8 cellular contexts compared by ENCODE assay signal in the genomic region with DNA sequence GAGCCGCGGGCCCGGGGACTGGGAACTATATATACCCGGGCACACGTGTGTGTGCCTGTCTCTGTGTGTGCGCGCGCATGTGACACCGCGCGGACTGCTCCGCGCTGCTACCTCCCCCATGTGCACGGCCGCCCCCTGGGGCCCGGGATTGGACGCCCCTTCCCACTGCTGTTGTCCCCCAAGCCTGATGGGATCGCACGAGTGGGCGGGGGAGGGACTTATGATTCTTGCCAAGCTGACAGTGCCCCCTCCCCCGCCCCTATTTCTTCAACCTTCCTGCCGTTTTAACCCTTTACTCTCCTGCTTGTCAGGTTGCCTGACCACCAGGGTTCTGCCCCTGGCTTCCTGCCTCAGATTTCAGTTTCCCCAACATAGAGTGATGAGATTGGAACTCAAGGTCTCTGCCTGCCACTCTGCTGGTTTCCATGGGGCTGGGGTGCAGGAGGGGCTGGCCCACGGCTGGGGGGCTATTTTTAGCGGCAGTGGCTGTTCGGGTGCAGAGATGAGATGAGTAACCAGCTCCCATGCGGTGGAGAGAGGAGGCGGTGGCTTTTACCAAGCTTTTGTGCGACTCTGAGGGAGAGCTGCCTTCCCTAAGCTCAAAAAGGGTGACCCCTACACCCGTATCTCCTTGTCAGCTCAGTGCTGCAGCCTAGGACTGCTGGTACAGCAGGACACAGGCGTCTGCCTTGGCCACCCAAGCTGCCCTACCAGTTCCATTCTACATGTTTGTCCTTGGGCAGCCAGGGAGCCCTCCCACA. TPM values are rescaled to one million over a fixed set of nuclear protein-coding genes. Genes with fewer than 3 reads are reported as not detected.
DNase-seq lines count a peak whose midpoint lies in the region; ATAC-seq and TF ChIP-seq lines count a peak whose summit lies in the region.

A gene (minus strand): TSS at position 5 of the 761 bp plus-strand sequence. CDS start 88 bp downstream, outside the sequence.

- H3K27ac Mint-ChIP-seq in activated T-cell treated with anti-CD3 and anti-CD28 coated beads, Interleukin-2, amount 50 U/mL, for 24 hours = peak within 1 kb of the TSS; percentile 77

- H3K4me1 ChIP-seq in neuron (ENCODE audit: insufficient read depth, low read length) (peaks cover 16% of the 10 kb centered on the region), uterus (peaks cover 0 to 31% of the 10 kb centered on the region in 2 donors)

- peak within 1 kb of the TSS; percentile 33 for H3K4me3 ChIP-seq in BJ (ENCODE audit: low read depth, low read length)
- H3K4me3 ChIP-seq in fibroblast of mammary gland (ENCODE audit: control insufficient read depth, low read depth, low read length) = peak within 1 kb of the TSS; percentile 15
- peak within 1 kb of the TSS; percentile 20 for H3K4me3 ChIP-seq in neuron (ENCODE audit: low read length)
- peak within 1 kb of the TSS in 1 of 2 donors; percentile 30 for H3K4me3 ChIP-seq in uterus

- intact Hi-C loops in uterus (cut with DNase I; ENCODE audit: low total_unique reads) = no loop called here

- H3K9me3 Mint-ChIP-seq in activated T-cell treated with anti-CD3 and anti-CD28 coated beads, Interleukin-2, amount 50 U/mL, for 24 hours = no peaks in the 10 kb centered on the region

- peak within 1 kb of the TSS; percentile 73 for H3K4me3 Mint-ChIP-seq in activated T-cell treated with anti-CD3 and anti-CD28 coated beads, Interleukin-2, amount 50 U/mL, for 24 hours

- peaks cover 19% of the 10 kb centered on the region for H3K36me3 ChIP-seq in BJ (ENCODE audit: control insufficient read depth, insufficient read depth, low read length)
- peaks cover 26% of the 10 kb centered on the region for H3K36me3 ChIP-seq in neuron (ENCODE audit: insufficient read depth, low read length)
- H3K36me3 ChIP-seq in uterus = no peaks in the 10 kb centered on the region

- H3K9me3 ChIP-seq in neuron (ENCODE audit: low read length) (no peaks in the 10 kb centered on the region), uterus (no peaks in the 10 kb centered on the region)

- TF ChIP-seq POLR2A in uterus (IDR thresholded peaks at IDR 0.05) = no peak

- H3K27me3 ChIP-seq in BJ (ENCODE audit: control insufficient read depth, insufficient read depth, low read length) = 0 out of 2 replicates have a peak, but pooled peaks cover 2% of the 10 kb centered on the region
- H3K27me3 ChIP-seq in neuron (ENCODE audit: insufficient read depth, low read length) = peaks cover 30% of the 10 kb centered on the region
- peaks cover 31 to 36% of the 10 kb centered on the region in 2 donors for H3K27me3 ChIP-seq in uterus

- H2AFZ ChIP-seq in neuron (ENCODE audit: low read depth, low read length) = no peak within 1 kb of the TSS

- TF ChIP-seq CTCF in BJ (IDR thresholded peaks at IDR 0.05; ENCODE audit: insufficient read depth, low read depth, low read length) = no peak
- no peak for TF ChIP-seq CTCF in fibroblast of mammary gland (conservative IDR thresholded peaks at IDR 0.05; ENCODE audit: control insufficient read depth, insufficient read depth, low read depth, low read length)
- no peak for TF ChIP-seq CTCF in uterus (IDR thresholded peaks at IDR 0.05)

- H3K27me3 Mint-ChIP-seq in activated T-cell treated with anti-CD3 and anti-CD28 coated beads, Interleukin-2, amount 50 U/mL, for 24 hours = peaks cover 62% of the 10 kb centered on the region

- peaks cover 38% of the 10 kb centered on the region for H3K4me1 Mint-ChIP-seq in activated T-cell treated with anti-CD3 and anti-CD28 coated beads, Interleukin-2, amount 50 U/mL, for 24 hours (ENCODE audit: low read depth)

- H3K36me3 Mint-ChIP-seq in activated T-cell treated with anti-CD3 and anti-CD28 coated beads, Interleukin-2, amount 50 U/mL, for 24 hours (ENCODE audit: low read depth) = peaks cover 43% of the 10 kb centered on the region

- CTCF ChIA-PET in BJ (lab: Yijun Ruan, JAX) = interaction anchor here (1.0 to 27.0 kb wide), 6 partner anchors 12 to 147 kb away, joined by 3 to 757 read pairs (median 6); a partner anchor contains a TSS

- H3K27ac ChIP-seq in uterus = no peak within 1 kb of the TSS

- POLR2A ChIA-PET in BJ (lab: Charles Lee) = no interaction called here

- DNase-seq in BJ (ENCODE audit: low read depth) (no peak), NCI-H2171 (lab: John Stamatoyannopoulos, UW) (peak; percentile 79), fibroblast of mammary gland (ENCODE audit: low read depth) (no peak), uterus (no peak), dedifferentiated amniotic fluid mesenchymal stem cell (ENCODE audit: extremely low spot score) (no peak)
- DNase-seq in activated T-cell treated with anti-CD3 and anti-CD28 coated beads, Interleukin-2, amount 50 U/mL, for 24 hours = peak; percentile 68

- ATAC-seq in GM19395 (IDR thresholded peaks at IDR 0.05; ENCODE audit: unreplicated experiment) = peak; percentile 49

RNA-seq across cellular contexts. Expression of the gene that starts here (rescaled TPM):
- polyA plus RNA-seq in BJ (2011; rRNA removed) = 0.02 and 0.07 TPM in 2 replicates
- polyA minus RNA-seq in BJ (2011; rRNA and poly(A)+ RNA removed) = 0.10 TPM in 1 of 2 replicates, not detected in the other
- under 1 TPM in 1 of 4 donors, not detected in 3; 0.18 TPM for total RNA-seq in uterus

Comparison
In these comparisons a context has a peak if more than half of its experiments do, and no peak if none do; other contexts are left out.
1. DNase-seq: peak in NCI-H2171 (single experiment) and activated T-cell treated with anti-CD3 and anti-CD28 coated beads, Interleukin-2, amount 50 U/mL, for 24 hours (single experiment); none in BJ (single experiment), fibroblast of mammary gland (single experiment), uterus (0 of 2) and dedifferentiated amniotic fluid mesenchymal stem cell (single experiment).